In the genomic region with DNA sequence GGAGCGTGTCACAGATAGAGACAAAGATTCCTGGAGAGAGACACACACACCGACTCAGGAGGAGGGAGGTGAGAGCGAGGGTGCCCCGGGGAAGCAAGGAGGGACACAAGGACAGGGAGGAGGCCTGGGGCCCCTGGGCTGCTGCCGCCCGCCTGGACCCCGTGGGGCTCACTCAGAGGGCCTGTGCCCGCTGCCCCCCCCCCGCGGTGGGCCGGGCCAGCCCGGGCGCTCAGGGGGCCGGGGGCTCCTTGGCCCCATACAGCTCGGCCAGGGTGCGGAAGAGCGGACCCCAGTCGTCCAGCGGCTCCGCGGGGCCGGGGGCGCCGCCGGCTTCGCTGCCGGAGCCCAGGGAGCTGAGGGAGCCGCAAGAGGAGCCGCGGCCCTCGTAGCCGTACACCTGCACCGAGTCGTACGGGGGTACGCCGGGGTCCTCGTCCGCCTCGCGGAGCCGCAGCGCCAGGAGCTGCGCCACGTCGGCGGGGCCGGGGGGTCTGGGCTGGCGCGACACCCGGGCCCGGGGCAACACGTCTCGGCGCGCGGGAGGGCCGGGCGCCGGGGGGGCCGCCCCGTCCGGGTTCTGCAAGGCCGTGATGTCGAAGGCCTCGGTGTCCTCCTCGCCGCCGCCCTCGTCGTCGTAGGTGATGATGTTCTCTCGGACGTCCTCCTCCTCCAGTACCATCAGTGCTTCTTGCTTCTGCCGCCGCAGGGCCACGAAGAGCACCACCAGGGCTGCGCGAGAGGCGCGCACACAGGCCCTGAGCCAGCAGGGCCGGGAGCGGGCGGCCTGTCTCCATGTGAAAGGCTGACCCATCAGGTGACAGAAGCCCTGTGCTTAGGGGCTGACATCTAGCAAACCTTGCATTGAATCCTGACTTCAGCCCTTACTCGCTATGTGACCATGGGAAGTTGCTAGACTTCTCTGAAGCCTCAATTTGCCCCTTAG, we compare ENCODE assay signal across 13 cellular contexts. TPM values are rescaled to one million over a fixed set of nuclear protein-coding genes. Genes with fewer than 3 reads are reported as not detected.
"Had no signal": no experiment of that assay in that cellular context is flagged by ENCODE, and none has a peak within 500 bp of the region (broad histone marks: within the 10 kb centered on the region; RNA-seq: fewer than 3 reads in every experiment).

No MANE protein-coding gene starts in this region.

- H3K36me3 ChIP-seq: neural progenitor cell, suprapubic skin had no signal

- H3K4me3 ChIP-seq: neural progenitor cell, smooth muscle cell, suprapubic skin had no signal

- H3K27me3 ChIP-seq: neural progenitor cell, suprapubic skin had no signal

- H3K9me3 ChIP-seq: suprapubic skin had no signal

- H3K4me1 ChIP-seq: suprapubic skin had no signal

- H2AFZ ChIP-seq: neural progenitor cell had no signal

- H3K27ac ChIP-seq: neural progenitor cell, suprapubic skin had no signal

- DNase-seq: activated CD8-positive, alpha-beta memory T cell treated with anti-CD3 and anti-CD28 coated beads, Interleukin-2, amount 50 U/mL, for 48 hours; activated CD8-positive, alpha-beta T cell treated with anti-CD3 and anti-CD28 coated beads, Interleukin-2, amount 10 ng/mL, durations not matched to agents 7 days and 5 days; activated naive CD4-positive, alpha-beta T cell; SHP77 treated with DMSO at 0.1 percent for 48 hours; T-helper 2 cell had no signal

- H3K4me2 ChIP-seq: neural progenitor cell, smooth muscle cell had no signal

- ATAC-seq: activated CD8-positive, alpha-beta T cell treated with anti-CD3 and anti-CD28 coated beads, Interleukin-2, amount 10 ng/mL, durations not matched to agents 7 days and 5 days; stimulated activated effector memory CD8-positive, alpha-beta T cell treated with anti-CD3 and anti-CD28 coated beads, Interleukin-12 subunit alpha, Interleukin-12 subunit beta, amount 100 ng/mL, for 72 hours had no signal

- H3K9ac ChIP-seq: neural progenitor cell had no signal

RNA-seq across cellular contexts. Expression of gene PSMB11, which starts 6.0 kb away (rescaled TPM):
- total RNA-seq: activated CD8-positive, alpha-beta T cell treated with anti-CD3 and anti-CD28 coated beads, Interleukin-2, amount 10 ng/mL, durations not matched to agents 7 days and 5 days; activated T-helper 1 cell treated with anti-CD3 and anti-CD28 coated beads, Interleukin-12 subunit alpha, Interleukin-12 subunit beta, Interleukin-2, Interleukin-4 antibody, amounts not matched to agents 30 ng/mL and 10 ng/mL and 1 ng/mL, durations not matched to agents 14 hours and 24 hours and 36 hours; aorta; left lobe of liver; myocyte; smooth muscle cell; suprapubic skin had no signal
- polyA plus RNA-seq: aorta, smooth muscle cell had no signal
